Comparison of ENCODE assay signal across 14 cellular contexts in genomic region chr17:41772586-41773189, GRCh38. TPM values are rescaled to one million over a fixed set of nuclear protein-coding genes. Genes with fewer than 3 reads are reported as not detected.
DNase-seq lines count a peak whose midpoint lies in the region; ATAC-seq and TF ChIP-seq lines count a peak whose summit lies in the region.
"Had no signal": no experiment of that assay in that cellular context is flagged by ENCODE, and none has a peak within 500 bp of the region (broad histone marks: within the 10 kb centered on the region; RNA-seq: fewer than 3 reads in every experiment).

No MANE protein-coding gene starts in this region.

- no peak overlapping the region for H3K4me3 Mint-ChIP-seq in stimulated activated naive B cell treated with anti-CD40 and anti-IgM and Interleukin-4, amounts not matched to agents 10 μg/mL and 1 μg/mL and 100 μg/mL, for 72 hours
- H3K4me3 Mint-ChIP-seq: stimulated activated naive CD8-positive, alpha-beta T cell treated with anti-CD3 and anti-CD28 coated beads, Interleukin-15, Interleukin-2, amounts not matched to agents 100 ng/mL and 50 ng/mL, for 24 hours had no signal

- no peaks in the 10 kb centered on the region for H3K27me3 Mint-ChIP-seq in stimulated activated naive B cell treated with anti-CD40 and anti-IgM and Interleukin-4, amounts not matched to agents 10 μg/mL and 1 μg/mL and 100 μg/mL, for 72 hours
- H3K27me3 Mint-ChIP-seq: stimulated activated naive CD8-positive, alpha-beta T cell treated with anti-CD3 and anti-CD28 coated beads, Interleukin-15, Interleukin-2, amounts not matched to agents 100 ng/mL and 50 ng/mL, for 24 hours had no signal

- TF ChIP-seq EP300 in stomach (IDR thresholded peaks at IDR 0.05), result no peak

- no peak overlapping the region for H3K4me3 ChIP-seq in colonic mucosa
- peak overlapping the region; percentile 26 to 55 (median 49) for H3K4me3 ChIP-seq in right lobe of liver
- H3K4me3 ChIP-seq in stomach, result peak overlapping the region in 1 of 4 donors; percentile 14

- peak; percentile 69 to 80 (median 74) for ATAC-seq in right lobe of liver
- no peak for ATAC-seq in stimulated activated naive B cell treated with anti-CD40 and anti-IgM and Interleukin-4, amounts not matched to agents 10 μg/mL and 1 μg/mL and 100 μg/mL, for 72 hours (replicated peaks)

- H3K4me1 ChIP-seq in colonic mucosa (peaks cover 60% of the 10 kb centered on the region), right lobe of liver (peaks cover 0 to 60% (median 28%) of the 10 kb centered on the region in 4 donors), stomach (peaks cover 59 to 66% (median 63%) of the 10 kb centered on the region in 4 donors)

- DNase-seq in HuH-7.5 (ENCODE audit: low spot score) (peak; percentile 70), colonic mucosa (peak; percentile 79), right lobe of liver (peak; percentile 77 to 91 (median 86)), stomach (no peak), inferior parietal cortex (ENCODE audit: extremely low spot score) (no peak), caudate nucleus (lab: John Stamatoyannopoulos, UW) (no peak)
- DNase-seq in activated naive CD4-positive, alpha-beta T cell (lab: John Stamatoyannopoulos, UW), result no peak
- DNase-seq in stimulated activated naive B cell treated with anti-CD40 and anti-IgM and Interleukin-4, amounts not matched to agents 10 μg/mL and 1 μg/mL and 100 μg/mL, for 72 hours, result no peak
- DNase-seq: amygdala, erythroblast, NCI-H1092, NCI-H524, SIG-M5 had no signal

- H3K4me1 Mint-ChIP-seq in stimulated activated naive B cell treated with anti-CD40 and anti-IgM and Interleukin-4, amounts not matched to agents 10 μg/mL and 1 μg/mL and 100 μg/mL, for 72 hours, result peaks cover 13 to 22% of the 10 kb centered on the region in 2 donors

- TF ChIP-seq CTCF in colonic mucosa (IDR thresholded peaks at IDR 0.05) (no peak), right lobe of liver (IDR thresholded peaks at IDR 0.05) (no peak), stomach (IDR thresholded peaks at IDR 0.05) (no peak)

- H3K27me3 ChIP-seq in colonic mucosa, result no peaks in the 10 kb centered on the region
- H3K27me3 ChIP-seq in right lobe of liver, result no peaks in the 10 kb centered on the region
- no peaks in the 10 kb centered on the region for H3K27me3 ChIP-seq in stomach

- WGBS in right lobe of liver (ENCODE audit: insufficient coverage, low coverage, low lambda C conversion rate, missing lambda C conversion rate), result no CpG with 5 or more reads among the region's 19 CpGs
- WGBS in stomach, 5 donors, result 43 to 64% (median 50%) methylated on average over 8 to 19 of the region's 19 CpGs

- H3K27ac Mint-ChIP-seq in stimulated activated naive B cell treated with anti-CD40 and anti-IgM and Interleukin-4, amounts not matched to agents 10 μg/mL and 1 μg/mL and 100 μg/mL, for 72 hours, result no peak overlapping the region
- H3K27ac Mint-ChIP-seq: stimulated activated naive CD8-positive, alpha-beta T cell treated with anti-CD3 and anti-CD28 coated beads, Interleukin-15, Interleukin-2, amounts not matched to agents 100 ng/mL and 50 ng/mL, for 24 hours had no signal

- H3K27ac ChIP-seq in colonic mucosa (peak overlapping the region; percentile 95), right lobe of liver (peak overlapping the region; percentile 70 to 97 (median 96)), stomach (peak overlapping the region; percentile 74 to 94 (median 86)), caudate nucleus (ENCODE audit: low read depth, low read length) (no peak overlapping the region)

- intact Hi-C loops in colonic mucosa (cut with DNase I) (no loop called here), right lobe of liver (cut with DNase I) (no loop called here), stomach (cut with DNase I; ENCODE audit: low total_unique reads) (no loop called here)

- H3K9me3 ChIP-seq in colonic mucosa (no peaks in the 10 kb centered on the region), right lobe of liver (no peaks in the 10 kb centered on the region), stomach (no peaks in the 10 kb centered on the region)

- H3K9me3 Mint-ChIP-seq in stimulated activated naive B cell treated with anti-CD40 and anti-IgM and Interleukin-4, amounts not matched to agents 10 μg/mL and 1 μg/mL and 100 μg/mL, for 72 hours, result no peaks in the 10 kb centered on the region
- H3K9me3 Mint-ChIP-seq: stimulated activated naive CD8-positive, alpha-beta T cell treated with anti-CD3 and anti-CD28 coated beads, Interleukin-15, Interleukin-2, amounts not matched to agents 100 ng/mL and 50 ng/mL, for 24 hours had no signal

- TF ChIP-seq POLR2A in right lobe of liver (IDR thresholded peaks at IDR 0.05), result no peak
- no peak for TF ChIP-seq POLR2A in stomach (IDR thresholded peaks at IDR 0.05)

- peaks cover 3 to 15% of the 10 kb centered on the region in 2 donors for H3K36me3 Mint-ChIP-seq in stimulated activated naive B cell treated with anti-CD40 and anti-IgM and Interleukin-4, amounts not matched to agents 10 μg/mL and 1 μg/mL and 100 μg/mL, for 72 hours

- H3K9ac ChIP-seq in colonic mucosa (ENCODE audit: low read depth in 2 of 2, low read length in 2 of 2), result peak overlapping the region; percentile 51 to 92

- H3K36me3 ChIP-seq in colonic mucosa, result peaks cover 17% of the 10 kb centered on the region
- H3K36me3 ChIP-seq in right lobe of liver, result peaks cover 0 to 37% (median 17%) of the 10 kb centered on the region in 4 donors
- H3K36me3 ChIP-seq in stomach, result peaks cover 40 to 51% (median 45%) of the 10 kb centered on the region in 4 donors

RNA-seq across cellular contexts. Expression of gene JUP, which starts 13.8 kb away (rescaled TPM):
- total RNA-seq in colonic mucosa (100 to 1,000 TPM; 317 to 353 TPM), right lobe of liver (10 to 100 TPM; 54.3 to 74.8 (median 65.7) TPM), stomach (100 to 1,000 TPM in 1 of 5 donors, 10 to 100 TPM in 4; 59.5 to 248 (median 84.8) TPM)
- polyA plus RNA-seq in stomach, result 100 to 1,000 TPM in 2 of 3 donors, 10 to 100 TPM in 1; 85.7 to 163 (median 154) TPM

RNA-seq across cellular contexts. Expression of gene HAP1, which starts 38.2 kb away (rescaled TPM):
- total RNA-seq in colonic mucosa, result under 1 TPM; 0.10 to 0.53 TPM
- under 1 TPM in 3 of 6 experiments, not detected in 3; 0.07 to 0.10 (median 0.07) TPM for total RNA-seq in right lobe of liver
- total RNA-seq in stomach, result under 1 TPM in 1 of 5 donors, not detected in 4; 0.55 TPM
- under 1 TPM; 0.31 to 0.85 (median 0.44) TPM for polyA plus RNA-seq in stomach

RNA-seq across cellular contexts. Expression of gene P3H4, which starts 39.1 kb away (rescaled TPM):
- 10 to 100 TPM in 1 of 2 donors, 1 to 10 TPM in 1; 8.5 to 16.7 TPM for total RNA-seq in colonic mucosa
- 1 to 10 TPM; 1.8 to 3.8 (median 2.8) TPM for total RNA-seq in right lobe of liver
- 10 to 100 TPM in 3 of 5 donors, 1 to 10 TPM in 2; 4.0 to 64.6 (median 11.4) TPM for total RNA-seq in stomach
- polyA plus RNA-seq in stomach, result 1 to 10 TPM; 4.7 to 7.3 (median 6.3) TPM

RNA-seq across cellular contexts. Expression of gene FKBP10, which starts 40.1 kb away (rescaled TPM):
- total RNA-seq in colonic mucosa (10 to 100 TPM; 10.3 to 12.8 TPM), right lobe of liver (1 to 10 TPM; 2.4 to 5.1 (median 4.0) TPM), stomach (10 to 100 TPM in 3 of 5 donors, 1 to 10 TPM in 2; 4.6 to 45.3 (median 20.1) TPM)
- 10 to 100 TPM in 2 of 3 donors, 1 to 10 TPM in 1; 8.9 to 17.0 (median 12.8) TPM for polyA plus RNA-seq in stomach

Comparison
In these comparisons a context has a peak if more than half of its experiments do, and no peak if none do; other contexts are left out.
1. DNase-seq: peak in HuH-7.5 (single experiment), colonic mucosa (single experiment) and right lobe of liver (3 of 3); none in stomach (single experiment), activated naive CD4-positive, alpha-beta T cell (0 of 4), stimulated activated naive B cell treated with anti-CD40 and anti-IgM and Interleukin-4, amounts not matched to agents 10 μg/mL and 1 μg/mL and 100 μg/mL, for 72 hours (single experiment), inferior parietal cortex (single experiment) and caudate nucleus (0 of 61).
2. ATAC-seq: peak in right lobe of liver (4 of 4); none in stimulated activated naive B cell treated with anti-CD40 and anti-IgM and Interleukin-4, amounts not matched to agents 10 μg/mL and 1 μg/mL and 100 μg/mL, for 72 hours (0 of 2).